Comparison of ENCODE assay signal across 1 cellular context in genomic region chr5:55821731-55822512, GRCh38.
TF ChIP-seq lines count a peak whose summit lies in the region.

No MANE protein-coding gene starts in this region.

TF ChIP-seq in HepG2, 621 proteins besides CTCF, POLR2A, EP300 and RAD21 (continued from another document):
- TF ChIP-seq, protein P1, sequence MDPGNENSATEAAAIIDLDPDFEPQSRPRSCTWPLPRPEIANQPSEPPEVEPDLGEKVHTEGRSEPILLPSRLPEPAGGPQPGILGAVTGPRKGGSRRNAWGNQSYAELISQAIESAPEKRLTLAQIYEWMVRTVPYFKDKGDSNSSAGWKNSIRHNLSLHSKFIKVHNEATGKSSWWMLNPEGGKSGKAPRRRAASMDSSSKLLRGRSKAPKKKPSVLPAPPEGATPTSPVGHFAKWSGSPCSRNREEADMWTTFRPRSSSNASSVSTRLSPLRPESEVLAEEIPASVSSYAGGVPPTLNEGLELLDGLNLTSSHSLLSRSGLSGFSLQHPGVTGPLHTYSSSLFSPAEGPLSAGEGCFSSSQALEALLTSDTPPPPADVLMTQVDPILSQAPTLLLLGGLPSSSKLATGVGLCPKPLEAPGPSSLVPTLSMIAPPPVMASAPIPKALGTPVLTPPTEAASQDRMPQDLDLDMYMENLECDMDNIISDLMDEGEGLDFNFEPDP (CRISPR knock-in tag; conservative IDR thresholded peaks at IDR 0.05) = no peak
- TF ChIP-seq MTA1 (CRISPR knock-in tag; IDR thresholded peaks at IDR 0.05; ENCODE audit: borderline replicate concordance) (no peak), ETS1 (CRISPR knock-in tag; IDR thresholded peaks at IDR 0.05) (no peak)
